ENCODE assay signal across 24 cellular contexts in genomic region chr9:133560944-133561343, GRCh38. TPM values are rescaled to one million over a fixed set of nuclear protein-coding genes. Genes with fewer than 3 reads are reported as not detected.
"Had no signal": no experiment of that assay in that cellular context is flagged by ENCODE, and none has a peak within 500 bp of the region (broad histone marks: within the 10 kb centered on the region; RNA-seq: fewer than 3 reads in every experiment).

No MANE protein-coding gene starts in this region.

- H3K9me3 ChIP-seq: MG63, SK-N-SH had no signal

- H3K36me3 ChIP-seq: MG63 had no signal

- DNase-seq: IMR-90, Karpas-422, KG1, NCI-H1092 treated with DMSO at 0.1 percent for 48 hours, NCI-H1436, NCI-H187, NCI-H2081 treated with DMSO at 0.1 percent for 48 hours, NCI-H2171, NCI-H226, NCI-H446, NCI-H510A, NCI-H524 treated with DMSO at 0.1 percent for 48 hours, NCI-H774, RPMI8226, SIG-M5, SK-N-SH, SW 1271, T-cell had no signal

- H3K27me3 ChIP-seq: MG63 had no signal

- ATAC-seq: HepG2, T-cell had no signal

- FAIRE-seq: HepG2, RCC 7860 had no signal

- H3K9ac ChIP-seq: SK-N-SH had no signal

- H3K4me3 ChIP-seq: MG63 had no signal

- H3K9me2 ChIP-seq: SK-N-SH had no signal

- H3K4me2 ChIP-seq: SK-N-SH had no signal

RNA-seq across cellular contexts. Expression of gene ADAMTSL2, which starts 26.4 kb away (rescaled TPM):
- total RNA-seq: HT1080, IMR-90 had no signal
- polyA plus RNA-seq: IMR-90 had no signal

RNA-seq across cellular contexts. Expression of gene MYMK, which starts 36.2 kb away (rescaled TPM):
- total RNA-seq: HepG2, HT1080, IMR-90, Right ventricle myocardium superior, SK-MEL-5, T-cell had no signal
- polyA plus RNA-seq: HepG2, IMR-90, SK-N-SH had no signal

RNA-seq across cellular contexts. Expression of gene FAM163B, which starts 48.2 kb away (rescaled TPM):
- total RNA-seq: HepG2, HT1080, IMR-90, Right ventricle myocardium superior, SK-MEL-5, T-cell had no signal
- polyA plus RNA-seq: HepG2, IMR-90 had no signal
